In genomic region chr17:74871329-74872076, GRCh38 we compare ENCODE assay signal across 12 cellular contexts. TPM values are rescaled to one million over a fixed set of nuclear protein-coding genes. Genes with fewer than 3 reads are reported as not detected.
DNase-seq lines count a peak whose midpoint lies in the region; ATAC-seq, FAIRE-seq and TF ChIP-seq lines count a peak whose summit lies in the region.
"Had no signal": no experiment of that assay in that cellular context is flagged by ENCODE, and none has a peak within 500 bp of the region (broad histone marks: within the 10 kb centered on the region; RNA-seq: fewer than 3 reads in every experiment).

No MANE protein-coding gene starts in this region.

- DNase-seq in AG10803 (ENCODE audit: low read depth) (no peak), astrocyte (ENCODE audit: low read depth) (no peak), D721Med (ENCODE audit: insufficient read length, low spot score) (no peak), 8988T (no peak), KG1 (lab: John Stamatoyannopoulos, UW) (no peak)
- DNase-seq: activated CD8-positive, alpha-beta memory T cell treated with anti-CD3 and anti-CD28 coated beads for 24 hours; GF-D8; NCI-H524 had no signal

- peak overlapping the region; percentile 94 for H3K4me3 Mint-ChIP-seq in astrocyte (ENCODE audit: unreplicated experiment)

- CTCF ChIA-PET in HEK293 (lab: Yijun Ruan, JAX) = interaction anchor here (0.7 to 7.4 kb wide), 7 partner anchors 12 to 305 kb away, joined by 3 to 83 read pairs (median 3); partner anchors contain the start of genes CD300H and GRIN2C

- TF ChIP-seq CTCF in AG10803 (conservative IDR thresholded peaks at IDR 0.05; ENCODE audit: low read length) (no peak), HEK293 (tag by site-specific recombination; IDR thresholded peaks at IDR 0.05) (no peak), astrocyte (IDR thresholded peaks at IDR 0.05; ENCODE audit: insufficient read depth, low read depth, low read length) (no peak), D721Med (IDR thresholded peaks at IDR 0.05; ENCODE audit: insufficient read depth, missing control alignments) (no peak)

- H4K20me1 ChIP-seq in astrocyte (ENCODE audit: insufficient read depth, low read length) = peaks cover 24% of the 10 kb centered on the region

- no peak for ATAC-seq in GM21825 (IDR thresholded peaks at IDR 0.05; ENCODE audit: unreplicated experiment)

- H3K27ac ChIP-seq in HEK293 (ENCODE audit: extremely low read depth, low read depth, low read length) = no peak overlapping the region
- H3K27ac ChIP-seq in astrocyte (ENCODE audit: low read depth, low read length) = no peak overlapping the region
- H3K27ac ChIP-seq in mesodermal cell (ENCODE audit: low read depth, low read length, severe bottlenecking) = no peak overlapping the region

- no peaks in the 10 kb centered on the region for H3K9me3 Mint-ChIP-seq in astrocyte (ENCODE audit: unreplicated experiment)

- H3K4me1 ChIP-seq in HEK293 (ENCODE audit: control insufficient read depth, insufficient read depth, low read length) = peaks cover 10% of the 10 kb centered on the region
- peaks cover 16% of the 10 kb centered on the region for H3K4me1 ChIP-seq in astrocyte (ENCODE audit: insufficient read depth, low read length)
- H3K4me1 ChIP-seq in mesodermal cell (ENCODE audit: control insufficient read depth, insufficient read depth, low read length, poor library complexity, severe bottlenecking) = peaks cover 19% of the 10 kb centered on the region

- H3K4me3 ChIP-seq in AG10803 (ENCODE audit: low read length) (peak overlapping the region; percentile 70), HEK293 (ENCODE audit: low read depth, low read length) (peak overlapping the region; percentile 83; the same call in 1 of the 2 replicates), astrocyte (ENCODE audit: insufficient read depth, low read depth, low read length) (peak overlapping the region; percentile 76), mesodermal cell (ENCODE audit: extremely low read depth, insufficient read depth, low read length, poor library complexity, severe bottlenecking) (peak overlapping the region; percentile 68)

- POLR2A ChIA-PET in HEK293 (lab: Yijun Ruan, JAX) = interaction anchor here (1.9 to 3.3 kb wide), 3 partner anchors 9 to 18 kb away, joined by 12 to 47 read pairs (median 40); no protein-coding TSS in a partner anchor

- H3K36me3 ChIP-seq in HEK293 (ENCODE audit: control insufficient read depth in 2 of 2, insufficient read depth in 1 of 2, low read length in 2 of 2) (peaks cover 0 to 40% of the 10 kb centered on the region in 2 experiments; a peak in 1 of 3 replicates), astrocyte (ENCODE audit: insufficient read depth, low read length) (no peaks in the 10 kb centered on the region), mesodermal cell (ENCODE audit: control insufficient read depth, insufficient read depth, low read length) (peaks cover 7% of the 10 kb centered on the region)

- no peak overlapping the region for H3K9ac ChIP-seq in astrocyte (ENCODE audit: low read length)

- H3K9me3 ChIP-seq in HEK293 (ENCODE audit: control insufficient read depth, insufficient read depth, low read depth, low read length) (no peaks in the 10 kb centered on the region), astrocyte (ENCODE audit: insufficient read depth, low read depth, low read length) (no peaks in the 10 kb centered on the region), mesodermal cell (ENCODE audit: control insufficient read depth, low read length) (no peaks in the 10 kb centered on the region)

- peaks cover 12% of the 10 kb centered on the region for H3K36me3 Mint-ChIP-seq in astrocyte (ENCODE audit: low read depth, unreplicated experiment)

- no peak for FAIRE-seq in astrocyte (lab: Jason Lieb, UNC)
- FAIRE-seq in D721Med (lab: Jason Lieb, UNC) = no peak
- FAIRE-seq: endometrium had no signal

- 88 to 92% methylated on average over 6 to 7 of the region's 11 CpGs for whole genome bisulfite sequencing in mesodermal cell (ENCODE audit: insufficient coverage in 2 of 2), 2 experiments

- H2AFZ ChIP-seq in astrocyte (ENCODE audit: low read depth, low read length) = no peak overlapping the region

- no peak overlapping the region for H3K27ac Mint-ChIP-seq in astrocyte (ENCODE audit: unreplicated experiment)

- peaks cover 9% of the 10 kb centered on the region for H3K79me2 ChIP-seq in astrocyte (ENCODE audit: insufficient read depth, low read length)

- H3K27me3 ChIP-seq in astrocyte (ENCODE audit: insufficient read depth, low read length) = no peaks in the 10 kb centered on the region

- no peaks in the 10 kb centered on the region for H3K27me3 Mint-ChIP-seq in astrocyte (ENCODE audit: low read depth, unreplicated experiment)

- H3K4me2 ChIP-seq in astrocyte (ENCODE audit: low read length) = peak overlapping the region; percentile 100

- H3K4me1 Mint-ChIP-seq in astrocyte (ENCODE audit: low read depth, unreplicated experiment) = peaks cover 14% of the 10 kb centered on the region

TF ChIP-seq in HEK293, 187 proteins besides CTCF, POLR2A, EP300 and RAD21 (continues in another document):
- TF ChIP-seq PRDM2 (tag by site-specific recombination; IDR thresholded peaks at IDR 0.05; ENCODE audit: borderline replicate concordance) = no peak
- peak; percentile 10; the same call in 1 of the 2 replicates for TF ChIP-seq ZBTB17 (tag by site-specific recombination; IDR thresholded peaks at IDR 0.05)
- TF ChIP-seq ZNF366 (tag by site-specific recombination; conservative IDR thresholded peaks at IDR 0.05) = peak; percentile 55
- no peak for TF ChIP-seq ZNF571 (tag by site-specific recombination; IDR thresholded peaks at IDR 0.05)
- no peak for TF ChIP-seq ZNF843 (tag by site-specific recombination; IDR thresholded peaks at IDR 0.05)
- TF ChIP-seq SCRT2 (tag by site-specific recombination; IDR thresholded peaks at IDR 0.05) = no peak

RNA-seq across cellular contexts. Expression of gene FDXR, which starts 1.3 kb away (rescaled TPM):
- 30.8 and 34.2 TPM in 2 replicates for total RNA-seq in astrocyte
- 23.7 TPM for polyA plus RNA-seq in mesodermal cell (2013, experiment 1 of 2)
- polyA plus RNA-seq in mesodermal cell (2013, experiment 2 of 2) = 21.1 TPM

RNA-seq across cellular contexts. Expression of gene GRIN2C, which starts 11.8 kb away (rescaled TPM):
- 0.50 and 1.0 TPM in 2 replicates for total RNA-seq in astrocyte
- polyA plus RNA-seq in mesodermal cell (2013, experiment 1 of 2) = 0.41 TPM
- polyA plus RNA-seq in mesodermal cell (2013, experiment 2 of 2) = 0.25 TPM

RNA-seq across cellular contexts. Expression of gene FADS6, which starts 21.9 kb away (rescaled TPM):
- not detected in 2 replicates for total RNA-seq in astrocyte
- not detected for polyA plus RNA-seq in mesodermal cell (2013, experiment 1 of 2)
- polyA plus RNA-seq in mesodermal cell (2013, experiment 2 of 2) = not detected

RNA-seq across cellular contexts. Expression of gene USH1G, which starts 51.6 kb away (rescaled TPM):
- 0.14 TPM in 1 of 2 replicates, not detected in the other for total RNA-seq in astrocyte
- 0.26 TPM for polyA plus RNA-seq in mesodermal cell (2013, experiment 1 of 2)
- polyA plus RNA-seq in mesodermal cell (2013, experiment 2 of 2) = 0.20 TPM

RNA-seq across cellular contexts. Expression of gene OTOP2, which starts 52.6 kb away (rescaled TPM):
- total RNA-seq in astrocyte = not detected in 2 replicates
- not detected for polyA plus RNA-seq in mesodermal cell (2013, experiment 1 of 2)
- not detected for polyA plus RNA-seq in mesodermal cell (2013, experiment 2 of 2)
